In genomic region chr11:65569973-65570918, GRCh38 we compare ENCODE assay signal across 1 cellular context.
TF ChIP-seq lines count a peak whose summit lies in the region.

Gene ZNRD2 (plus strand): TSS chr11:65570477. CDS start chr11:65570492, 15 bp downstream.

TF ChIP-seq in K562, 482 proteins besides CTCF, POLR2A, EP300 and RAD21 (continued from another document and continues in another):
- TF ChIP-seq ZNF609 (CRISPR knock-in tag; IDR thresholded peaks at IDR 0.05; ENCODE audit: borderline replicate concordance): peak; percentile 87; the same call in 1 of the 2 replicates
- no peak for TF ChIP-seq RBM34 (IDR thresholded peaks at IDR 0.05; ENCODE audit: borderline replicate concordance, insufficient read depth, low read length)
- peak; percentile 31; the same call in 1 of the 2 replicates for TF ChIP-seq GTF2F1 (IDR thresholded peaks at IDR 0.05; ENCODE audit: low read depth, low read length)
- peak; percentile 34; the same call in 1 of the 2 replicates for TF ChIP-seq BHLHE40 (IDR thresholded peaks at IDR 0.05; ENCODE audit: low read length)
- TF ChIP-seq ETS1 (conservative IDR thresholded peaks at IDR 0.05; ENCODE audit: control insufficient read depth, low read depth, low read length): peak; percentile 90; the same call in 1 of the 2 replicates
- TF ChIP-seq HNRNPLL (IDR thresholded peaks at IDR 0.05; ENCODE audit: low read depth, low read length, poor library complexity, severe bottlenecking): peak; percentile 60
- peak; percentile 81 for TF ChIP-seq SUPT5H (IDR thresholded peaks at IDR 0.05)
- peak; percentile 60; the same call in 1 of the 2 replicates for TF ChIP-seq JUND (IDR thresholded peaks at IDR 0.05; ENCODE audit: borderline replicate concordance, low read depth, low read length)
- no peak; the same call in 2 of the 3 replicates for TF ChIP-seq JUND (tag; IDR thresholded peaks at IDR 0.05; ENCODE audit: borderline replicate concordance, low read depth, low read length)
- peak; percentile 92 for TF ChIP-seq VEZF1 (CRISPR knock-in tag; IDR thresholded peaks at IDR 0.05)
- peak; percentile 90 for TF ChIP-seq PRDM10 (IDR thresholded peaks at IDR 0.05; ENCODE audit: partially characterized antibody)
- peak; percentile 84 for TF ChIP-seq RBBP5 (IDR thresholded peaks at IDR 0.05; ENCODE audit: borderline replicate concordance, insufficient read depth, low read length, poor library complexity, severe bottlenecking)
- TF ChIP-seq ZBTB2 (IDR thresholded peaks at IDR 0.05): peak; percentile 67
- TF ChIP-seq NCOR1 (IDR thresholded peaks at IDR 0.05): no peak
- TF ChIP-seq NCOA4 (IDR thresholded peaks at IDR 0.05; ENCODE audit: partially characterized antibody): no peak
- TF ChIP-seq L3MBTL2 (IDR thresholded peaks at IDR 0.05): peak; percentile 84
- TF ChIP-seq MBD2 (IDR thresholded peaks at IDR 0.05; ENCODE audit: borderline replicate concordance, low read depth): peak; percentile 83
- TF ChIP-seq CTBP1 (IDR thresholded peaks at IDR 0.05; ENCODE audit: borderline replicate concordance): peak; percentile 95
- peak; percentile 85 for TF ChIP-seq ATF6 (CRISPR knock-in tag; IDR thresholded peaks at IDR 0.05)
- TF ChIP-seq ZFPM2 (CRISPR knock-in tag; IDR thresholded peaks at IDR 0.05): no peak
- TF ChIP-seq FOXP4 (CRISPR knock-in tag; IDR thresholded peaks at IDR 0.05; ENCODE audit: borderline replicate concordance): no peak
- TF ChIP-seq PHF8 (IDR thresholded peaks at IDR 0.05; ENCODE audit: borderline replicate concordance, low read length): peak; percentile 63; the same call in 1 of the 2 replicates
- TF ChIP-seq GATA2 (CRISPR knock-in tag; IDR thresholded peaks at IDR 0.05): 0 out of 2 replicates have a peak, but pooled peaks have one; percentile 28
- TF ChIP-seq POLR2B (IDR thresholded peaks at IDR 0.05; ENCODE audit: low read depth, partially characterized antibody): peak; percentile 55
- peak; percentile 8; the same call in 1 of the 2 replicates for TF ChIP-seq ZKSCAN1 (IDR thresholded peaks at IDR 0.05; ENCODE audit: low read depth, low read length)
- TF ChIP-seq ZBTB11 (CRISPR knock-in tag; IDR thresholded peaks at IDR 0.05): peak; percentile 84 to 97 (median 95)
- peak; percentile 88 for TF ChIP-seq FOXK1 (CRISPR knock-in tag; IDR thresholded peaks at IDR 0.05; ENCODE audit: borderline replicate concordance)
- 0 out of 2 replicates have a peak, but pooled peaks have one; percentile 30 for TF ChIP-seq ZNF395 (CRISPR knock-in tag; IDR thresholded peaks at IDR 0.05)
- peak; percentile 53 to 59; a peak in 2 of 4 replicates for TF ChIP-seq KDM1A (IDR thresholded peaks at IDR 0.05)
- TF ChIP-seq POLR2AphosphoS5 (IDR thresholded peaks at IDR 0.05; ENCODE audit: control insufficient read depth, insufficient read depth, low read depth, low read length): peak; percentile 61; the same call in 1 of the 2 replicates
- TF ChIP-seq SOX6 (IDR thresholded peaks at IDR 0.05): 0 out of 2 replicates have a peak, but pooled peaks have one; percentile 3
- TF ChIP-seq HDAC1 (IDR thresholded peaks at IDR 0.05): peak in 1 of 2 experiments; percentile 97; a peak in 3 of 4 replicates
- no peak for TF ChIP-seq NFE2 (IDR thresholded peaks at IDR 0.05; ENCODE audit: low read depth)
